1 cellular context compared by ENCODE assay signal in genomic region chr22:19898831-19899567, GRCh38.
TF ChIP-seq lines count a peak whose summit lies in the region.

No MANE protein-coding gene starts in this region.

TF ChIP-seq in HepG2, 621 proteins besides CTCF, POLR2A, EP300 and RAD21 (continued from another document and continues in another):
- 0 out of 2 replicates have a peak, but pooled peaks have one; percentile 39 for TF ChIP-seq KMT2B (CRISPR knock-in tag; IDR thresholded peaks at IDR 0.05)
- TF ChIP-seq HOXA5 (CRISPR knock-in tag; IDR thresholded peaks at IDR 0.05) = peak; percentile 56; the same call in 1 of the 2 replicates
- TF ChIP-seq ESRRA (CRISPR knock-in tag; IDR thresholded peaks at IDR 0.05; ENCODE audit: low read depth) = peak; percentile 97
- TF ChIP-seq ZNF547 (CRISPR knock-in tag; IDR thresholded peaks at IDR 0.05) = 0 out of 2 replicates have a peak, but pooled peaks have one; percentile 29
- peak in 1 of 2 experiments; percentile 40; a peak in 1 of 4 replicates for TF ChIP-seq NR2F1 (CRISPR knock-in tag; IDR thresholded peaks at IDR 0.05)
- TF ChIP-seq HDAC1 (CRISPR knock-in tag; IDR thresholded peaks at IDR 0.05) = peak; percentile 91
- 0 out of 2 replicates have a peak, but pooled peaks have one; percentile 44 for TF ChIP-seq RNF2 (conservative IDR thresholded peaks at IDR 0.05; ENCODE audit: low read depth)
- TF ChIP-seq ZNF558 (CRISPR knock-in tag; IDR thresholded peaks at IDR 0.05; ENCODE audit: borderline replicate concordance) = no peak
- no peak for TF ChIP-seq ZNF256 (CRISPR knock-in tag; conservative IDR thresholded peaks at IDR 0.05)
- TF ChIP-seq ZNF574 (CRISPR knock-in tag; IDR thresholded peaks at IDR 0.05) = peak; percentile 26; the same call in 1 of the 2 replicates
- no peak for TF ChIP-seq MEF2D (CRISPR knock-in tag; IDR thresholded peaks at IDR 0.05)
- peak; percentile 39; the same call in 1 of the 2 replicates for TF ChIP-seq FOXJ3 (CRISPR knock-in tag; IDR thresholded peaks at IDR 0.05; ENCODE audit: borderline replicate concordance)
- no peak for TF ChIP-seq ZFP36L2 (CRISPR knock-in tag; IDR thresholded peaks at IDR 0.05)
- peak; percentile 53; the same call in 1 of the 2 replicates for TF ChIP-seq ZNF274 (CRISPR knock-in tag; IDR thresholded peaks at IDR 0.05)
- no peak for TF ChIP-seq CBX1 (IDR thresholded peaks at IDR 0.05; ENCODE audit: low read depth)
- peak; percentile 82 for TF ChIP-seq PITX1 (CRISPR knock-in tag; IDR thresholded peaks at IDR 0.05)
- TF ChIP-seq MAFK (conservative IDR thresholded peaks at IDR 0.05 in 1 of 2, IDR thresholded peaks at IDR 0.05 in 1 of 2; ENCODE audit: low read length in 2 of 2) = peak; percentile 49 to 51; a peak in 3 of 4 replicates
- no peak for TF ChIP-seq ZNF382 (CRISPR knock-in tag; IDR thresholded peaks at IDR 0.05; ENCODE audit: borderline replicate concordance)
- TF ChIP-seq, protein P1, sequence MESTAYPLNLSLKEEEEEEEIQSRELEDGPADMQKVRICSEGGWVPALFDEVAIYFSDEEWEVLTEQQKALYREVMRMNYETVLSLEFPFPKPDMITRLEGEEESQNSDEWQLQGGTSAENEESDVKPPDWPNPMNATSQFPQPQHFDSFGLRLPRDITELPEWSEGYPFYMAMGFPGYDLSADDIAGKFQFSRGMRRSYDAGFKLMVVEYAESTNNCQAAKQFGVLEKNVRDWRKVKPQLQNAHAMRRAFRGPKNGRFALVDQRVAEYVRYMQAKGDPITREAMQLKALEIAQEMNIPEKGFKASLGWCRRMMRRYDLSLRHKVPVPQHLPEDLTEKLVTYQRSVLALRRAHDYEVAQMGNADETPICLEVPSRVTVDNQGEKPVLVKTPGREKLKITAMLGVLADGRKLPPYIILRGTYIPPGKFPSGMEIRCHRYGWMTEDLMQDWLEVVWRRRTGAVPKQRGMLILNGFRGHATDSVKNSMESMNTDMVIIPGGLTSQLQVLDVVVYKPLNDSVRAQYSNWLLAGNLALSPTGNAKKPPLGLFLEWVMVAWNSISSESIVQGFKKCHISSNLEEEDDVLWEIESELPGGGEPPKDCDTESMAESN (CRISPR knock-in tag; conservative IDR thresholded peaks at IDR 0.05) = peak; percentile 65; the same call in 1 of the 2 replicates
- 0 out of 2 replicates have a peak, but pooled peaks have one; percentile 51 for TF ChIP-seq ZNF263 (CRISPR knock-in tag; IDR thresholded peaks at IDR 0.05)
- peak; percentile 66; the same call in 1 of the 2 replicates for TF ChIP-seq ZNF501 (CRISPR knock-in tag; IDR thresholded peaks at IDR 0.05)
- TF ChIP-seq ZNF329 (CRISPR knock-in tag; IDR thresholded peaks at IDR 0.05; ENCODE audit: low read depth) = 0 out of 2 replicates have a peak, but pooled peaks have one; percentile 31
- peak; percentile 47; the same call in 1 of the 2 replicates for TF ChIP-seq MTA1 (CRISPR knock-in tag; IDR thresholded peaks at IDR 0.05; ENCODE audit: borderline replicate concordance)
- no peak for TF ChIP-seq ATF6 (CRISPR knock-in tag; conservative IDR thresholded peaks at IDR 0.05)
- TF ChIP-seq PATZ1 (CRISPR knock-in tag; IDR thresholded peaks at IDR 0.05) = peak; percentile 54; the same call in 1 of the 2 replicates
- TF ChIP-seq TFDP2 (CRISPR knock-in tag; IDR thresholded peaks at IDR 0.05) = peak; percentile 12; the same call in 1 of the 2 replicates
- TF ChIP-seq, protein P2, sequence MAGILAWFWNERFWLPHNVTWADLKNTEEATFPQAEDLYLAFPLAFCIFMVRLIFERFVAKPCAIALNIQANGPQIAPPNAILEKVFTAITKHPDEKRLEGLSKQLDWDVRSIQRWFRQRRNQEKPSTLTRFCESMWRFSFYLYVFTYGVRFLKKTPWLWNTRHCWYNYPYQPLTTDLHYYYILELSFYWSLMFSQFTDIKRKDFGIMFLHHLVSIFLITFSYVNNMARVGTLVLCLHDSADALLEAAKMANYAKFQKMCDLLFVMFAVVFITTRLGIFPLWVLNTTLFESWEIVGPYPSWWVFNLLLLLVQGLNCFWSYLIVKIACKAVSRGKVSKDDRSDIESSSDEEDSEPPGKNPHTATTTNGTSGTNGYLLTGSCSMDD (CRISPR knock-in tag; IDR thresholded peaks at IDR 0.05) = no peak
- peak; percentile 70 for TF ChIP-seq ZFY (CRISPR knock-in tag; IDR thresholded peaks at IDR 0.05)
- peak; percentile 43; the same call in 1 of the 2 replicates for TF ChIP-seq ERF (CRISPR knock-in tag; IDR thresholded peaks at IDR 0.05)
- peak; percentile 84 for TF ChIP-seq ZNF296 (CRISPR knock-in tag; conservative IDR thresholded peaks at IDR 0.05)
- no peak for TF ChIP-seq PCBP1 (IDR thresholded peaks at IDR 0.05; ENCODE audit: borderline replicate concordance, low read depth, low read length)
- peak; percentile 53; the same call in 1 of the 2 replicates for TF ChIP-seq DMAP1 (CRISPR knock-in tag; IDR thresholded peaks at IDR 0.05)
- TF ChIP-seq HNF4G (IDR thresholded peaks at IDR 0.05; ENCODE audit: borderline replicate concordance, low read depth, low read length) = peak; percentile 64; the same call in 1 of the 2 replicates
- TF ChIP-seq HNF4G (CRISPR knock-in tag; IDR thresholded peaks at IDR 0.05; ENCODE audit: borderline replicate concordance, low read depth) = peak; percentile 63; the same call in 1 of the 2 replicates
- TF ChIP-seq, protein P3, sequence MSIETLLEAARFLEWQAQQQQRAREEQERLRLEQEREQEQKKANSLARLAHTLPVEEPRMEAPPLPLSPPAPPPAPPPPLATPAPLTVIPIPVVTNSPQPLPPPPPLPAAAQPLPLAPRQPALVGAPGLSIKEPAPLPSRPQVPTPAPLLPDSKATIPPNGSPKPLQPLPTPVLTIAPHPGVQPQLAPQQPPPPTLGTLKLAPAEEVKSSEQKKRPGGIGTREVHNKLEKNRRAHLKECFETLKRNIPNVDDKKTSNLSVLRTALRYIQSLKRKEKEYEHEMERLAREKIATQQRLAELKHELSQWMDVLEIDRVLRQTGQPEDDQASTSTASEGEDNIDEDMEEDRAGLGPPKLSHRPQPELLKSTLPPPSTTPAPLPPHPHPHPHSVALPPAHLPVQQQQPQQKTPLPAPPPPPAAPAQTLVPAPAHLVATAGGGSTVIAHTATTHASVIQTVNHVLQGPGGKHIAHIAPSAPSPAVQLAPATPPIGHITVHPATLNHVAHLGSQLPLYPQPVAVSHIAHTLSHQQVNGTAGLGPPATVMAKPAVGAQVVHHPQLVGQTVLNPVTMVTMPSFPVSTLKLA (IDR thresholded peaks at IDR 0.05) = peak; percentile 53
- peak; percentile 53; the same call in 1 of the 2 replicates for TF ChIP-seq UBTF (CRISPR knock-in tag; IDR thresholded peaks at IDR 0.05)
- no peak for TF ChIP-seq PHF20 (CRISPR knock-in tag; IDR thresholded peaks at IDR 0.05)
- no peak for TF ChIP-seq ZMAT5 (CRISPR knock-in tag; IDR thresholded peaks at IDR 0.05; ENCODE audit: borderline replicate concordance, low read depth)
- TF ChIP-seq ZNF614 (CRISPR knock-in tag; IDR thresholded peaks at IDR 0.05; ENCODE audit: borderline replicate concordance) = 0 out of 2 replicates have a peak, but pooled peaks have one; percentile 18
- no peak for TF ChIP-seq NR3C1 (CRISPR knock-in tag; IDR thresholded peaks at IDR 0.05)
- peak; percentile 86 for TF ChIP-seq GATAD2A (CRISPR knock-in tag; IDR thresholded peaks at IDR 0.05)
- 0 out of 2 replicates have a peak, but pooled peaks have one; percentile 42 for TF ChIP-seq ZC3H13 (CRISPR knock-in tag; IDR thresholded peaks at IDR 0.05)
- peak; percentile 55; the same call in 1 of the 2 replicates for TF ChIP-seq MAFG (CRISPR knock-in tag; IDR thresholded peaks at IDR 0.05)
